In the genomic region with DNA sequence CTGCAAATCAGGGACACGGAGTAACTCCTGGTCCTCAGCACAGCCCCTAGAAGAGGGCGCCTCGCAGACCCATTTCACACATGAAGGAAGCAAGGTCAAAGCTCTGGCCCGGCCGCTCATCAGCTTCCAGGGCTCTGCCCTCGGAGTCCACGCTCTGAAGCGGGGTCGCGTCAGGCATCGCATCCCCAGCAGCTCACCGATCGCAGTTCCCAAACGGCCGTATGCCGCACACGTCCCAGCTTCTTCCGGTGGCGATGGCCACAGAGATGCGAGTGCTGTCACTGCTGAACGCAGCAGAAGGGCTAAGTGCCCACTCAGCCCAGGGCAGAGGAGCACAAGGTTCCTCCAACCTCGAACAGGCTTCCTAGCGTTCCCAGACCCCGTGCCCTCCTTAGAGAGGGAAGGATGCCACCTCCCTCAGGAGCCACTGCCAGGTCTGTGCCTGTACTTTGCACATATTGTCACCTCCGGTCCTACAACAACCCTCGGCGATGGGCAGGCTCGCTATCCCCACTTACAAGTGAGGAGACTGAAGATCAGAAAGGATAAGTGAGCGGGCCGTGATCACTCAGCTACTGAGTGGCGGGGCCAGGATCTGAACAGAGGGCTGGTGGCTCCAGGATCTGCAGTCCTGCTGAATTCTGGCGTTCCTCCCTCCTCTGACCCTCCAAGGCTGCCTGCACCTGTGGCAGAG, we compare ENCODE assay signal across 11 cellular contexts.
DNase-seq lines count a peak whose midpoint lies in the region; ATAC-seq, FAIRE-seq and TF ChIP-seq lines count a peak whose summit lies in the region.
"Had no signal": no experiment of that assay in that cellular context is flagged by ENCODE, and none has a peak within 500 bp of the region (broad histone marks: within the 10 kb centered on the region; RNA-seq: fewer than 3 reads in every experiment).

No MANE protein-coding gene starts in this region.

- H3K9me3 Mint-ChIP-seq in activated T-cell treated with anti-CD3 and anti-CD28 coated beads, Interleukin-2, amount 50 U/mL, for 4 hours = no peaks in the 10 kb centered on the region
- no peaks in the 10 kb centered on the region for H3K9me3 Mint-ChIP-seq in activated naive CD4-positive, alpha-beta T cell treated with anti-CD3 and anti-CD28 coated beads, Interleukin-2, amount 50 U/mL, for 72 hours

- H3K9me1 ChIP-seq in endothelial cell of umbilical vein (replicated peaks; ENCODE audit: control insufficient read depth, extremely low read depth, insufficient read depth, low read length) = no peaks in the 10 kb centered on the region

- no peak for TF ChIP-seq EP300 in sigmoid colon (IDR thresholded peaks at IDR 0.05)

- dilution Hi-C loops in endothelial cell of umbilical vein (cut with MboI; ENCODE audit: extremely low pct_ligation_motif_present, low sequenced_read_pairs) = no loop called here

- CTCF ChIA-PET in endothelial cell of umbilical vein (lab: Charles Lee) = interaction anchor here (0.7 to 4.1 kb wide), 8 partner anchors 8 to 415 kb away, joined by 3 to 53 read pairs (median 4); no protein-coding TSS in a partner anchor

- no peaks in the 10 kb centered on the region for H3K27me3 ChIP-seq in ACC112 (ENCODE audit: insufficient read depth, low read length)
- H3K27me3 ChIP-seq in MG63 = no peaks in the 10 kb centered on the region
- H3K27me3 ChIP-seq in endothelial cell of umbilical vein (ENCODE audit: control insufficient read depth in 2 of 2, insufficient read depth in 2 of 2, low read length in 2 of 2) = no peaks in the 10 kb centered on the region
- H3K27me3 ChIP-seq in sigmoid colon = no peaks in the 10 kb centered on the region

- POLR2A ChIA-PET in endothelial cell of umbilical vein (lab: Charles Lee) = interaction anchor here (0.7 kb wide), 1 partner anchor 15 kb away, joined by 3 read pairs; no protein-coding TSS in a partner anchor

- TF ChIP-seq CTCF in endothelial cell of umbilical vein (IDR thresholded peaks at IDR 0.05; ENCODE audit: extremely low read depth in 1 of 2, insufficient read depth in 1 of 2, low read depth in 1 of 2, low read length in 2 of 2) (no peak), sigmoid colon (IDR thresholded peaks at IDR 0.05) (no peak)

- H3K9me3 ChIP-seq in MG63 = no peaks in the 10 kb centered on the region; the same call in 1 of the 2 replicates
- H3K9me3 ChIP-seq in endothelial cell of umbilical vein (replicated peaks; ENCODE audit: control insufficient read depth, insufficient read depth, low read length) = no peaks in the 10 kb centered on the region
- H3K9me3 ChIP-seq in sigmoid colon = no peaks in the 10 kb centered on the region

- ATAC-seq in activated T-cell treated with anti-CD3 and anti-CD28 coated beads, Interleukin-2, amount 50 U/mL, for 4 hours = no peak
- no peak for ATAC-seq in activated naive CD4-positive, alpha-beta T cell treated with anti-CD3 and anti-CD28 coated beads, Interleukin-2, amount 50 U/mL, for 72 hours
- ATAC-seq: HCT116 had no signal

- peak overlapping the region; percentile 30 for H3K4me2 ChIP-seq in endothelial cell of umbilical vein (ENCODE audit: insufficient read depth, low read length)

- no peak overlapping the region for H3K27ac Mint-ChIP-seq in activated naive CD4-positive, alpha-beta T cell treated with anti-CD3 and anti-CD28 coated beads, Interleukin-2, amount 50 U/mL, for 72 hours

- DNase-seq in MG63 (no peak), endothelial cell of umbilical vein (ENCODE audit: low read depth, low spot score) (no peak), sigmoid colon (no peak), epidermal melanocyte (ENCODE audit: insufficient read length, low spot score) (no peak)
- DNase-seq in activated effector memory CD4-positive, alpha-beta T cell treated with Interleukin-2 at 50 U/mL for 16 hours = no peak
- DNase-seq in activated T-cell treated with anti-CD3 and anti-CD28 coated beads, Interleukin-2, amount 50 U/mL, for 4 hours = no peak
- no peak for DNase-seq in activated naive CD4-positive, alpha-beta T cell treated with anti-CD3 and anti-CD28 coated beads, Interleukin-2, amount 50 U/mL, for 72 hours (ENCODE audit: low spot score in 2 of 2)
- DNase-seq: WERI-Rb-1 had no signal

- no peaks in the 10 kb centered on the region for H3K36me3 Mint-ChIP-seq in activated T-cell treated with anti-CD3 and anti-CD28 coated beads, Interleukin-2, amount 50 U/mL, for 4 hours (ENCODE audit: insufficient read depth)
- H3K36me3 Mint-ChIP-seq in activated naive CD4-positive, alpha-beta T cell treated with anti-CD3 and anti-CD28 coated beads, Interleukin-2, amount 50 U/mL, for 72 hours = no peaks in the 10 kb centered on the region

- peaks cover 20% of the 10 kb centered on the region for H3K4me1 Mint-ChIP-seq in activated T-cell treated with anti-CD3 and anti-CD28 coated beads, Interleukin-2, amount 50 U/mL, for 4 hours (ENCODE audit: low read depth)

- FAIRE-seq in endothelial cell of umbilical vein (lab: Jason Lieb, UNC) = no peak

- no peaks in the 10 kb centered on the region for H4K20me1 ChIP-seq in endothelial cell of umbilical vein (replicated peaks; ENCODE audit: control insufficient read depth, extremely low read depth, insufficient read depth, low read length)

- H3K4me1 ChIP-seq in ACC112 (ENCODE audit: control insufficient read depth, insufficient read depth, low read length, unreplicated experiment) = peaks cover 50% of the 10 kb centered on the region
- H3K4me1 ChIP-seq in endothelial cell of umbilical vein (ENCODE audit: control insufficient read depth, extremely low read depth, insufficient read depth, low read length) = peaks cover 12% of the 10 kb centered on the region
- H3K4me1 ChIP-seq in sigmoid colon = peaks cover 0 to 47% (median 25%) of the 10 kb centered on the region in 4 donors

- H3K9ac ChIP-seq in endothelial cell of umbilical vein (replicated peaks; ENCODE audit: extremely low read depth, insufficient read depth, low read length) = peak overlapping the region; percentile 17

- H3K4me3 Mint-ChIP-seq in activated T-cell treated with anti-CD3 and anti-CD28 coated beads, Interleukin-2, amount 50 U/mL, for 4 hours = no peak overlapping the region
- H3K4me3 Mint-ChIP-seq: nephron had no signal

- no peak for TF ChIP-seq POLR2A in endothelial cell of umbilical vein (IDR thresholded peaks at IDR 0.05; ENCODE audit: low read depth, low read length)
- no peak for TF ChIP-seq POLR2A in sigmoid colon (IDR thresholded peaks at IDR 0.05)

- H3K27ac ChIP-seq in ACC112 (ENCODE audit: low read depth, low read length) (peak overlapping the region; percentile 99), endothelial cell of umbilical vein (ENCODE audit: insufficient read depth, low read depth, low read length) (peak overlapping the region; percentile 4), sigmoid colon (peak overlapping the region; percentile 39 to 75 (median 70))
- H3K27ac ChIP-seq: WERI-Rb-1 had no signal

- no peaks in the 10 kb centered on the region for H3K27me3 Mint-ChIP-seq in activated T-cell treated with anti-CD3 and anti-CD28 coated beads, Interleukin-2, amount 50 U/mL, for 4 hours (ENCODE audit: low read depth)

- WGBS in sigmoid colon, 2 donors = 89 to 92% methylated on average over 32 of the region's 32 CpGs

- no peak overlapping the region for H3K4me3 ChIP-seq in ACC112 (ENCODE audit: low read depth, low read length)
- peak overlapping the region; percentile 7; the same call in 1 of the 2 replicates for H3K4me3 ChIP-seq in MG63
- no peak overlapping the region for H3K4me3 ChIP-seq in endothelial cell of umbilical vein (replicated peaks in 1 of 3; ENCODE audit: insufficient read depth in 1 of 3, low read depth in 1 of 3, low read length in 3 of 3)
- peak overlapping the region in 1 of 4 donors; percentile 17 for H3K4me3 ChIP-seq in sigmoid colon

- H3K36me3 ChIP-seq in ACC112 (ENCODE audit: insufficient read depth, low read length) = no peaks in the 10 kb centered on the region
- H3K36me3 ChIP-seq in MG63 = no peaks in the 10 kb centered on the region; the same call in 1 of the 2 replicates
- H3K36me3 ChIP-seq in endothelial cell of umbilical vein (ENCODE audit: control insufficient read depth in 2 of 2, extremely low read depth in 1 of 2, insufficient read depth in 2 of 2, low read length in 2 of 2) = no peaks in the 10 kb centered on the region
- no peaks in the 10 kb centered on the region for H3K36me3 ChIP-seq in sigmoid colon
- H3K36me3 ChIP-seq: WERI-Rb-1 had no signal

- intact Hi-C loops in endothelial cell of umbilical vein (cut with micrococcal nuclease) = loop anchor here (2.0 kb wide), 1 partner anchor 134 kb away; no protein-coding TSS in a partner anchor
- intact Hi-C loops in sigmoid colon (cut with DNase I) = loop anchor here (10.0 kb wide), 1 partner anchor 418 kb away; no protein-coding TSS in a partner anchor

- no peaks in the 10 kb centered on the region for H3K79me2 ChIP-seq in ACC112 (ENCODE audit: control insufficient read depth, insufficient read depth, low read length, unreplicated experiment)
- H3K79me2 ChIP-seq in endothelial cell of umbilical vein (ENCODE audit: control insufficient read depth, insufficient read depth, low read length) = no peaks in the 10 kb centered on the region

- BruUV-seq in endothelial cell of umbilical vein (replicated peaks; lab: Mats Ljungman, UMichigan) = no TSS peak

- H2AFZ ChIP-seq in ACC112 (ENCODE audit: low read length, unreplicated experiment) (no peak overlapping the region), endothelial cell of umbilical vein (ENCODE audit: low read depth, low read length) (peak overlapping the region; percentile 13)

TF ChIP-seq in endothelial cell of umbilical vein, 7 proteins besides CTCF, POLR2A, EP300 and RAD21:
- TF ChIP-seq JUN (IDR thresholded peaks at IDR 0.05; ENCODE audit: borderline replicate concordance, insufficient read depth, insufficient read length, low read depth) (no peak), EZH2 (IDR thresholded peaks at IDR 0.05; ENCODE audit: borderline replicate concordance, low read depth, low read length, severe bottlenecking) (no peak), POLR2AphosphoS5 (IDR thresholded peaks at IDR 0.05; ENCODE audit: insufficient read depth, low read depth, low read length) (no peak), FOS (IDR thresholded peaks at IDR 0.05; ENCODE audit: borderline replicate concordance, insufficient read depth, low read length) (no peak), GATA2 (IDR thresholded peaks at IDR 0.05; ENCODE audit: insufficient read depth, insufficient read length, low read depth, low read length) (no peak), MYC (IDR thresholded peaks at IDR 0.05; ENCODE audit: low read depth, low read length) (no peak)
- TF ChIP-seq, protein P1, sequence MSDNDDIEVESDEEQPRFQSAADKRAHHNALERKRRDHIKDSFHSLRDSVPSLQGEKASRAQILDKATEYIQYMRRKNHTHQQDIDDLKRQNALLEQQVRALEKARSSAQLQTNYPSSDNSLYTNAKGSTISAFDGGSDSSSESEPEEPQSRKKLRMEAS (IDR thresholded peaks at IDR 0.05; ENCODE audit: insufficient read depth, insufficient read length) = no peak

Comparison
In these comparisons a context has a peak if more than half of its experiments do, and no peak if none do; other contexts are left out.
1. H3K27ac ChIP-seq: peak in every context shown above with its lines; median percentile 99 in ACC112; 70 in sigmoid colon; 4 in endothelial cell of umbilical vein.